Comparison of ENCODE assay signal across 1 cellular context in genomic region chr14:100237735-100238418, GRCh38.
TF ChIP-seq lines count a peak whose summit lies in the region.

No MANE protein-coding gene starts in this region.

TF ChIP-seq in K562, 482 proteins besides CTCF, POLR2A, EP300 and RAD21 (continued from another document and continues in another):
- TF ChIP-seq E2F5 (CRISPR knock-in tag; IDR thresholded peaks at IDR 0.05) (no peak), MCM5 (IDR thresholded peaks at IDR 0.05; ENCODE audit: low read depth) (no peak), MNT (conservative IDR thresholded peaks at IDR 0.05) (0 out of 4 replicates have a peak, but pooled peaks of 1 of the 2 experiments have one; percentile 13), ZC3H8 (IDR thresholded peaks at IDR 0.05) (no peak), HMGN3 (IDR thresholded peaks at IDR 0.05; ENCODE audit: borderline replicate concordance, extremely low read depth, insufficient read length, low read depth, low read length) (peak; percentile 20), CREBBP (IDR thresholded peaks at IDR 0.05; ENCODE audit: low read depth, low read length) (no peak), ZNF695 (CRISPR knock-in tag; IDR thresholded peaks at IDR 0.05) (no peak), NONO (IDR thresholded peaks at IDR 0.05; ENCODE audit: low read depth in 2 of 2, low read length in 1 of 2) (peak in 1 of 2 experiments; percentile 20; a peak in 1 of 4 replicates), E2F3 (CRISPR knock-in tag; IDR thresholded peaks at IDR 0.05) (no peak), CCNT2 (IDR thresholded peaks at IDR 0.05; ENCODE audit: borderline replicate concordance, extremely low read depth, insufficient read length, low read depth, low read length) (peak; percentile 71), WHSC1 (IDR thresholded peaks at IDR 0.05; ENCODE audit: low read length) (no peak), POLR2AphosphoS5 (IDR thresholded peaks at IDR 0.05; ENCODE audit: control insufficient read depth, insufficient read depth, low read depth, low read length) (peak; percentile 20; the same call in 1 of the 2 replicates), ZNF280B (CRISPR knock-in tag; IDR thresholded peaks at IDR 0.05) (no peak), C11orf30 (IDR thresholded peaks at IDR 0.05; ENCODE audit: low read depth) (peak; percentile 65), KDM5B (IDR thresholded peaks at IDR 0.05; ENCODE audit: insufficient replicate concordance, low read depth, low read length) (peak; percentile 38), MITF (IDR thresholded peaks at IDR 0.05) (no peak), MAZ (CRISPR knock-in tag; conservative IDR thresholded peaks at IDR 0.05 in 1 of 2, IDR thresholded peaks at IDR 0.05 in 1 of 2) (no peak; a peak in 1 of 4 replicates), NFIC (IDR thresholded peaks at IDR 0.05) (0 out of 2 replicates have a peak, but pooled peaks have one; percentile 20), ATF2 (CRISPR knock-in tag; IDR thresholded peaks at IDR 0.05) (no peak), MYC (IDR thresholded peaks at IDR 0.05; ENCODE audit: low read depth, low read length) (peak; percentile 19; the same call in 1 of the 2 replicates), MYC (CRISPR knock-in tag; IDR thresholded peaks at IDR 0.05; ENCODE audit: borderline replicate concordance, low read depth) (no peak), NFATC3 (IDR thresholded peaks at IDR 0.05) (no peak), ZC3H4 (CRISPR knock-in tag; IDR thresholded peaks at IDR 0.05; ENCODE audit: borderline replicate concordance) (0 out of 2 replicates have a peak, but pooled peaks have one; percentile 29), ZFX (CRISPR knock-in tag; IDR thresholded peaks at IDR 0.05) (peak; percentile 41; the same call in 1 of the 2 replicates), CREB3 (tag; conservative IDR thresholded peaks at IDR 0.05; ENCODE audit: low read depth) (no peak), TARDBP (IDR thresholded peaks at IDR 0.05) (no peak), PYGO2 (tag; IDR thresholded peaks at IDR 0.05) (no peak), ZNF311 (CRISPR knock-in tag; IDR thresholded peaks at IDR 0.05) (no peak), SUPT5H (IDR thresholded peaks at IDR 0.05) (no peak), ETS2 (tag; IDR thresholded peaks at IDR 0.05; ENCODE audit: borderline replicate concordance, poor library complexity, severe bottlenecking) (no peak), IRF2 (CRISPR knock-in tag; IDR thresholded peaks at IDR 0.05) (no peak), SAFB (IDR thresholded peaks at IDR 0.05; ENCODE audit: borderline replicate concordance, low read depth, low read length) (no peak), HOXB6 (CRISPR knock-in tag; IDR thresholded peaks at IDR 0.05; ENCODE audit: borderline replicate concordance) (no peak), FIP1L1 (IDR thresholded peaks at IDR 0.05; ENCODE audit: low read depth, low read length, poor library complexity, severe bottlenecking) (peak; percentile 72), RAD51 (IDR thresholded peaks at IDR 0.05; ENCODE audit: borderline replicate concordance, low read depth) (no peak), HLTF (IDR thresholded peaks at IDR 0.05) (no peak), SMC3 (conservative IDR thresholded peaks at IDR 0.05; ENCODE audit: insufficient read depth, low read depth, low read length) (no peak), SIN3B (IDR thresholded peaks at IDR 0.05; ENCODE audit: low read depth) (peak; percentile 50; the same call in 1 of the 2 replicates), U2AF1 (optimal IDR thresholded peaks at IDR 0.05; ENCODE audit: low read depth, low read length) (peak; percentile 11), ZBTB9 (CRISPR knock-in tag; IDR thresholded peaks at IDR 0.05) (0 out of 2 replicates have a peak, but pooled peaks have one; percentile 24), CAMTA2 (CRISPR knock-in tag; conservative IDR thresholded peaks at IDR 0.05) (no peak), NR2F6 (CRISPR knock-in tag; IDR thresholded peaks at IDR 0.05) (no peak), OTX1 (CRISPR knock-in tag; IDR thresholded peaks at IDR 0.05) (no peak), SAP30 (IDR thresholded peaks at IDR 0.05; ENCODE audit: borderline replicate concordance, insufficient read depth, low read depth, low read length, poor library complexity, severe bottlenecking) (no peak), ZNF655 (CRISPR knock-in tag; IDR thresholded peaks at IDR 0.05) (no peak), STAT6 (CRISPR knock-in tag; IDR thresholded peaks at IDR 0.05) (no peak), SP2 (IDR thresholded peaks at IDR 0.05; ENCODE audit: extremely low read depth, low read depth, low read length, poor library complexity, severe bottlenecking) (no peak), ZNF23 (CRISPR knock-in tag; IDR thresholded peaks at IDR 0.05) (no peak), ELF4 (CRISPR knock-in tag; IDR thresholded peaks at IDR 0.05) (no peak), GABPB1 (CRISPR knock-in tag; IDR thresholded peaks at IDR 0.05) (peak; percentile 74; the same call in 1 of the 2 replicates), ZNF436 (CRISPR knock-in tag; IDR thresholded peaks at IDR 0.05) (no peak), COPS2 (conservative IDR thresholded peaks at IDR 0.05) (no peak), PHF8 (IDR thresholded peaks at IDR 0.05; ENCODE audit: borderline replicate concordance, low read length) (no peak), RBFOX2 (IDR thresholded peaks at IDR 0.05; ENCODE audit: low read depth, low read length) (peak; percentile 82; the same call in 1 of the 2 replicates)
